11 cellular contexts compared by ENCODE assay signal in genomic region chr19:3221576-3221975, GRCh38. TPM values are rescaled to one million over a fixed set of nuclear protein-coding genes. Genes with fewer than 3 reads are reported as not detected.
"Had no signal": no experiment of that assay in that cellular context is flagged by ENCODE, and none has a peak within 500 bp of the region (broad histone marks: within the 10 kb centered on the region; RNA-seq: fewer than 3 reads in every experiment).

No MANE protein-coding gene starts in this region.

RNA-seq across cellular contexts. Expression of gene CELF5, which starts 2.9 kb away (rescaled TPM):
- total RNA-seq: left ventricle myocardium inferior, left ventricle myocardium superior, lower lobe of right lung, lung microvascular endothelial cell, mesenteric fat pad, mononuclear cell, myocyte had no signal
- polyA plus RNA-seq: immature natural killer cell; naive thymus-derived CD4-positive, alpha-beta T cell had no signal

RNA-seq across cellular contexts. Expression of gene S1PR4, which starts 43.0 kb away (rescaled TPM):
- total RNA-seq: kidney epithelial cell, mesothelial cell of epicardium had no signal
